ENCODE assay signal across 8 cellular contexts in the genomic region with DNA sequence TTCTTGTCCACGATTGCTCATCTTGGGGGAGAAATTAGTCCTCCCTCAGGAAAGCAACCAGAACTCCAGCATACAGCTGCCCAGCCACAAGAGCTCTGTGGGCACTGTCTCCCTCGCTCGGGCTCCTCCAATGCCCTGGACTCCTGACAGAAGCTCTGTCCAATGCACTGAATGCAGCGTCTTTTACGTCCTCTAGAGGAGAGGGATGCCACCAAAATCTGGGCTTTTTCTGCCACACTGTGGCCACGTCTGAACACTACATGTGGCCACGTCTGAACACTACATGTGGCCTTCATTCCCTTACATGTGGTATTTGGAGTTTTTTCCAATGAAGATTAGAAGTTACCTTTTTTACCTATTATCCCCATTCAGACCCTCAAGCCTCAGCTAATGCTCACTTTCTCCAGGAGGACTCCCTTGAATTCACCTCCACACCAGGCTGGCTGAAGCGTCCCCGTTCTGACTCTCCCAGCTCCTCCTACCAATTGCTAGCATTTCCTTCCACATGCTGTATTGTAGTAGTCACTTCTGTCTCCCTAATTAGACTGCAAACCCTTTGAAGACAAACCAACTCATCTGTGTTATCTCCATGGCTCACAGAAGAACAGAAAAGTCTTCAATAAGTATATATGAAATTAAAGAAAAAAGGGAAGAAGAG.
DNase-seq lines count a peak whose midpoint lies in the region; ATAC-seq, FAIRE-seq and TF ChIP-seq lines count a peak whose summit lies in the region.

No MANE protein-coding gene starts in this region.

- DNase-seq in NCI-H2227 (lab: John Stamatoyannopoulos, UW; ENCODE audit: unreplicated experiment): peak; percentile 13
- no peak for DNase-seq in NCI-H2227 treated with DMSO at 0.1 percent for 48 hours (lab: John Stamatoyannopoulos, UW)
- DNase-seq in HCT116 (ENCODE audit: low read depth, low spot score): peak; percentile 65
- peak; percentile 84 for DNase-seq in NCI-H1694 treated with DMSO at 0.1 percent for 48 hours (lab: John Stamatoyannopoulos, UW)
- DNase-seq in T1000 (lab: John Stamatoyannopoulos, UW): peak; percentile 79
- DNase-seq in frontal cortex (ENCODE audit: low spot score in 2 of 2): peak; percentile 45 to 54
- DNase-seq in trophoblast cell: peak; percentile 50 to 64
- no peak for DNase-seq in activated gamma-delta T cell treated with Interleukin-2 at 50 U/mL for 16 hours

- H2AFZ ChIP-seq in HCT116 (ENCODE audit: low read depth, low read length, poor library complexity, severe bottlenecking) (no peak overlapping the region), trophoblast cell (ENCODE audit: insufficient read depth, low read length, poor library complexity) (no peak overlapping the region)

- no peak overlapping the region for H3K23ac ChIP-seq in trophoblast cell (ENCODE audit: low read length)

- no peak overlapping the region for H2BK5ac ChIP-seq in trophoblast cell (ENCODE audit: low read depth, low read length, poor library complexity)

- no peak overlapping the region for H4K91ac ChIP-seq in trophoblast cell (ENCODE audit: low read depth, low read length)

- no peak overlapping the region for H4K12ac ChIP-seq in trophoblast cell (ENCODE audit: low read depth, low read length)

- no peak for TF ChIP-seq POLR2A in HCT116 (IDR thresholded peaks at IDR 0.05; ENCODE audit: borderline replicate concordance, extremely low read depth, insufficient read depth, insufficient read length)

- BruUV-seq in HCT116 (replicated peaks; lab: Mats Ljungman, UMichigan): no TSS peak

- no peaks in the 10 kb centered on the region for H3K79me2 ChIP-seq in HCT116 (ENCODE audit: insufficient read depth, low read length)
- no peaks in the 10 kb centered on the region for H3K79me2 ChIP-seq in trophoblast cell (ENCODE audit: control insufficient read depth, insufficient read depth, low read length, poor library complexity)

- H3K9me3 ChIP-seq in HCT116 (ENCODE audit: control insufficient read depth in 1 of 2, insufficient read depth in 1 of 2, low read depth in 1 of 2, low read length in 2 of 2) (no peaks in the 10 kb centered on the region), trophoblast cell (ENCODE audit: insufficient read depth, low read depth, low read length) (no peaks in the 10 kb centered on the region)

- H3K36me3 ChIP-seq in HCT116 (ENCODE audit: control insufficient read depth in 1 of 2, insufficient read depth in 2 of 2, low read length in 2 of 2) (no peaks in the 10 kb centered on the region), trophoblast cell (ENCODE audit: control insufficient read depth in 1 of 2, insufficient read depth in 2 of 2, low read length in 2 of 2) (no peaks in the 10 kb centered on the region)

- H3K18ac ChIP-seq in trophoblast cell (ENCODE audit: low read length): no peak overlapping the region

- H2BK120ac ChIP-seq in trophoblast cell (ENCODE audit: insufficient read depth, low read length, poor library complexity): no peak overlapping the region

- TF ChIP-seq CTCF in HCT116 (IDR thresholded peaks at IDR 0.05 in 2 of 3, conservative IDR thresholded peaks at IDR 0.05 in 1 of 3; ENCODE audit: borderline replicate concordance in 1 of 3, insufficient read depth in 1 of 3, low read depth in 2 of 3, low read length in 2 of 3): peak; percentile 66 to 70 (median 69); a peak in 5 of 6 replicates

- no CpG with 5 or more reads among the region's 9 CpGs for WGBS in trophoblast cell (ENCODE audit: extremely low coverage, insufficient coverage, insufficient read length)

- H4K8ac ChIP-seq in trophoblast cell (ENCODE audit: low read depth, low read length): no peak overlapping the region

- H3K79me1 ChIP-seq in trophoblast cell (ENCODE audit: low read length): no peaks in the 10 kb centered on the region

- H3K27me3 ChIP-seq in HCT116 (ENCODE audit: insufficient read depth, low read length): peaks cover 20% of the 10 kb centered on the region; the same call in 1 of the 2 replicates
- no peaks in the 10 kb centered on the region for H3K27me3 ChIP-seq in trophoblast cell (ENCODE audit: insufficient read depth, low read length)

- H3K9ac ChIP-seq in HCT116 (ENCODE audit: low read length) (no peak overlapping the region), trophoblast cell (ENCODE audit: low read length) (no peak overlapping the region)

- RAD21 ChIA-PET in HCT116 (lab: Charles Lee; ENCODE audit: low non-redundant PET in 1 of 2, low total read pairs in 2 of 2, uncharacterized antibody in 2 of 2, unreplicated experiment in 2 of 2): interaction anchor here in 1 of 2 experiments (1.3 kb wide), 1 partner anchor 460 kb away, joined by 4 read pairs; no protein-coding TSS in a partner anchor

- no peak overlapping the region for H3K4me3 ChIP-seq in HCT116 (replicated peaks in 1 of 2; ENCODE audit: low read depth in 1 of 2, low read length in 2 of 2)
- H3K4me3 ChIP-seq in trophoblast cell (ENCODE audit: low read depth, low read length): no peak overlapping the region

- no peak overlapping the region for H3K14ac ChIP-seq in trophoblast cell (ENCODE audit: low read length)

- H3K9me2 ChIP-seq in HCT116 (ENCODE audit: insufficient read depth): no peaks in the 10 kb centered on the region

- peak; percentile 94 for ATAC-seq in HCT116

- no peak overlapping the region for H3K4ac ChIP-seq in trophoblast cell (ENCODE audit: low read depth, low read length)

- H3K4me2 ChIP-seq in HCT116 (ENCODE audit: low read length): 0 out of 2 replicates have a peak overlapping the region, but pooled peaks have one; percentile 8
- H3K4me2 ChIP-seq in trophoblast cell (ENCODE audit: low read length): no peak overlapping the region

- H3K27ac ChIP-seq in HCT116 (ENCODE audit: low read depth, low read length): no peak overlapping the region
- H3K27ac ChIP-seq in trophoblast cell (ENCODE audit: low read depth, low read length): no peak overlapping the region

- no peak overlapping the region for H2BK12ac ChIP-seq in trophoblast cell (ENCODE audit: low read length)

- CTCF ChIA-PET in HCT116 (lab: Charles Lee): interaction anchor here (0.6 to 2.6 kb wide), 12 partner anchors 40 to 1221 kb away, joined by 3 to 18 read pairs (median 5); no protein-coding TSS in a partner anchor

- peak; percentile 78 for TF ChIP-seq RAD21 in HCT116 (IDR thresholded peaks at IDR 0.05; ENCODE audit: low read depth)

- no peak overlapping the region for H2AK5ac ChIP-seq in trophoblast cell (ENCODE audit: low read length)

- H3K4me1 ChIP-seq in HCT116 (ENCODE audit: control insufficient read depth in 1 of 2, insufficient read depth in 2 of 2, low read length in 2 of 2) (no peaks in the 10 kb centered on the region), trophoblast cell (ENCODE audit: control insufficient read depth in 1 of 2, insufficient read depth in 2 of 2, low read length in 2 of 2) (no peaks in the 10 kb centered on the region)

- peak; percentile 94 for FAIRE-seq in frontal cortex (lab: Jason Lieb, UNC)

- intact Hi-C loops in HCT116 (cut with micrococcal nuclease): loop anchor here (1.0 to 5.0 kb wide), 2 partner anchors 460 to 1072 kb away; no protein-coding TSS in a partner anchor

- POLR2A ChIA-PET in HCT116 (lab: Charles Lee): interaction anchor here (0.6 kb wide), 1 partner anchor 761 kb away, joined by 3 read pairs; no protein-coding TSS in a partner anchor

- H4K20me1 ChIP-seq in HCT116 (ENCODE audit: insufficient read depth): no peaks in the 10 kb centered on the region

TF ChIP-seq in HCT116, 20 proteins besides CTCF, POLR2A, EP300 and RAD21:
- TF ChIP-seq, protein P1, sequence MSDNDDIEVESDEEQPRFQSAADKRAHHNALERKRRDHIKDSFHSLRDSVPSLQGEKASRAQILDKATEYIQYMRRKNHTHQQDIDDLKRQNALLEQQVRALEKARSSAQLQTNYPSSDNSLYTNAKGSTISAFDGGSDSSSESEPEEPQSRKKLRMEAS (IDR thresholded peaks at IDR 0.05): 0 out of 2 replicates have a peak, but pooled peaks have one; percentile 21
- TF ChIP-seq, protein P2, sequence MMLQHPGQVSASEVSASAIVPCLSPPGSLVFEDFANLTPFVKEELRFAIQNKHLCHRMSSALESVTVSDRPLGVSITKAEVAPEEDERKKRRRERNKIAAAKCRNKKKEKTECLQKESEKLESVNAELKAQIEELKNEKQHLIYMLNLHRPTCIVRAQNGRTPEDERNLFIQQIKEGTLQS (IDR thresholded peaks at IDR 0.05): no peak

Comparison
In these comparisons a context has a peak if more than half of its experiments do, and no peak if none do; other contexts are left out.
1. DNase-seq: peak in NCI-H2227 (single experiment), HCT116 (single experiment), NCI-H1694 treated with DMSO at 0.1 percent for 48 hours (single experiment), T1000 (single experiment), frontal cortex (2 of 2) and trophoblast cell (2 of 2); none in NCI-H2227 treated with DMSO at 0.1 percent for 48 hours (single experiment) and activated gamma-delta T cell treated with Interleukin-2 at 50 U/mL for 16 hours (single experiment).